In the genomic region with DNA sequence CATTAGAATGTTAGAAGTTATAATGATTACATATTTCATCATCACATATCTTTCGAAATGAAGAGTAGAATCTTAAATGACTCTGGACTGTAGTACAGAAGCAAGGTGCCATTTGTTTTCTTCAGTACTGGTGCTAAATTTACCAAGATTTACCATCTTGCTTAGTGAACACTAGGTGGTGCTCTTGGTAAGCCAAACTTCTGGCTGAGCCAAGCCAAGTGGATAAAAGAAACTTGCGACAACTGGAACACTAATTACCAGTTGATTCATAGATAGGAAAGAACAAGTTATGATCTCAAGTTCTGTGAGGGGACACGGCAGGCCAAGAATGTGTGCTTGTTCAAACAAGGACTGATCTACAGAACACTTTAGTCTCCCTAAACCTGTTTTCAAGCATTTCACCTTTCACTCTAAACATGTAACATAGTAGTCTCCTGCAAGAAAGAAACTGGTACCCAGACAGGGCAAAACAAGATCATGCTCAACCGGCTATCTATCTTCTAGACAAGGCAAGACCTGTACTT, we compare ENCODE assay signal across 8 cellular contexts. TPM values are rescaled to one million over a fixed set of nuclear protein-coding genes. Genes with fewer than 3 reads are reported as not detected.
DNase-seq lines count a peak whose midpoint lies in the region; ATAC-seq and TF ChIP-seq lines count a peak whose summit lies in the region.

No MANE protein-coding gene starts in this region.

- WGBS in mesenchymal stem cell, result 3% methylated on average over 3 of the region's 4 CpGs

- no peak overlapping the region for H3K27ac ChIP-seq in CD4-positive, alpha-beta T cell (ENCODE audit: low read depth, low read length)
- H3K27ac ChIP-seq in mesenchymal stem cell (ENCODE audit: low read length, poor library complexity, severe bottlenecking), result no peak overlapping the region

- no peak overlapping the region for H3K23ac ChIP-seq in mesenchymal stem cell (ENCODE audit: low read length in 2 of 2)

- POLR2A ChIA-PET in CD4-positive, alpha-beta T cell (lab: Charles Lee), result interaction anchor here (0.6 to 1.6 kb wide), 3 partner anchors 12 to 20 kb away, joined by 3 to 6 read pairs (median 3); partner anchors contain the start of genes EXOC8 and SPRTN
- POLR2A ChIA-PET in T-cell (lab: Charles Lee), result no interaction called here

- no peak overlapping the region for H2AK5ac ChIP-seq in mesenchymal stem cell (ENCODE audit: low read length, severe bottlenecking)

- peaks cover 19% of the 10 kb centered on the region for H3K79me1 ChIP-seq in mesenchymal stem cell (replicated peaks; ENCODE audit: low read length, poor library complexity, severe bottlenecking)

- no peak overlapping the region for H3K4me3 Mint-ChIP-seq in CD4-positive, alpha-beta T cell
- no peak overlapping the region for H3K4me3 Mint-ChIP-seq in T-cell
- H3K4me3 Mint-ChIP-seq in effector memory CD8-positive, alpha-beta T cell, result no peak overlapping the region

- no peaks in the 10 kb centered on the region for H3K27me3 Mint-ChIP-seq in CD4-positive, alpha-beta T cell
- H3K27me3 Mint-ChIP-seq in T-cell, result no peaks in the 10 kb centered on the region
- no peaks in the 10 kb centered on the region for H3K27me3 Mint-ChIP-seq in effector memory CD8-positive, alpha-beta T cell

- no peaks in the 10 kb centered on the region for H3K9me3 Mint-ChIP-seq in CD4-positive, alpha-beta T cell
- no peaks in the 10 kb centered on the region for H3K9me3 Mint-ChIP-seq in T-cell
- H3K9me3 Mint-ChIP-seq in effector memory CD8-positive, alpha-beta T cell, result no peaks in the 10 kb centered on the region

- intact Hi-C loops in CD4-positive, alpha-beta T cell (cut with DNase I, micrococcal nuclease), result loop anchor here (1.0 to 5.0 kb wide), 9 partner anchors 17 to 247 kb away; partner anchors contain the start of genes EGLN1 (in 1 of the 2) and TSNAX (in 1 of the 2)

- H3K4ac ChIP-seq in mesenchymal stem cell (ENCODE audit: low read depth in 1 of 2, low read length in 2 of 2), result no peak overlapping the region

- H3K4me1 ChIP-seq in mesenchymal stem cell (ENCODE audit: control insufficient read depth, insufficient read depth, low read depth, low read length), result no peaks in the 10 kb centered on the region

- no peaks in the 10 kb centered on the region for H3K9me3 ChIP-seq in CD4-positive, alpha-beta T cell (ENCODE audit: control insufficient read depth, low read length)
- no peaks in the 10 kb centered on the region for H3K9me3 ChIP-seq in mesenchymal stem cell (ENCODE audit: control insufficient read depth, low read length)

- H3K27me3 ChIP-seq in CD4-positive, alpha-beta T cell (ENCODE audit: control insufficient read depth, insufficient read depth, low read length), result no peaks in the 10 kb centered on the region
- H3K27me3 ChIP-seq in mesenchymal stem cell (ENCODE audit: control insufficient read depth in 1 of 2, insufficient read depth in 1 of 2, low read length in 2 of 2), result no peaks in the 10 kb centered on the region

- TF ChIP-seq CTCF in CD4-positive, alpha-beta T cell (IDR thresholded peaks at IDR 0.05), result peak; percentile 88

- ATAC-seq in CD4-positive, alpha-beta T cell (ENCODE audit: poor library complexity), result peak; percentile 91
- ATAC-seq in GM18519 (IDR thresholded peaks at IDR 0.05; ENCODE audit: low FRiP score, unreplicated experiment) (peak; percentile 75), HG02970 (IDR thresholded peaks at IDR 0.05; ENCODE audit: low FRiP score, unreplicated experiment) (peak; percentile 66), T-cell (replicated peaks in 1 of 4) (peak; percentile 77 to 88 (median 86))
- ATAC-seq in effector memory CD8-positive, alpha-beta T cell (replicated peaks), result peak; percentile 87

- no peak overlapping the region for H2BK15ac ChIP-seq in mesenchymal stem cell (ENCODE audit: low read depth, poor library complexity, severe bottlenecking)

- CTCF ChIA-PET in CD4-positive, alpha-beta T cell (lab: Charles Lee), result interaction anchor here (1.0 to 1.5 kb wide), 4 partner anchors 20 to 244 kb away, joined by 3 to 4 read pairs (median 4); partner anchors contain the start of genes EXOC8 and SPRTN
- CTCF ChIA-PET in T-cell (lab: Charles Lee), result interaction anchor here (0.6 to 2.0 kb wide), 11 partner anchors 9 to 248 kb away, joined by 3 to 9 read pairs (median 5); no protein-coding TSS in a partner anchor

- peaks cover 7% of the 10 kb centered on the region for H3K4me1 Mint-ChIP-seq in CD4-positive, alpha-beta T cell (ENCODE audit: low read depth)
- H3K4me1 Mint-ChIP-seq in T-cell, result peaks cover 7 to 8% (median 8%) of the 10 kb centered on the region in 3 donors
- H3K4me1 Mint-ChIP-seq in effector memory CD8-positive, alpha-beta T cell (ENCODE audit: low read depth in 2 of 2), result peaks cover 3 to 15% of the 10 kb centered on the region in 2 donors

- peaks cover 27% of the 10 kb centered on the region for H3K36me3 Mint-ChIP-seq in CD4-positive, alpha-beta T cell (ENCODE audit: low read depth)
- H3K36me3 Mint-ChIP-seq in T-cell, result peaks cover 7% of the 10 kb centered on the region
- peaks cover 25% of the 10 kb centered on the region for H3K36me3 Mint-ChIP-seq in effector memory CD8-positive, alpha-beta T cell (ENCODE audit: insufficient read depth)

- H3K4me3 ChIP-seq in mesenchymal stem cell (ENCODE audit: insufficient read depth in 1 of 2, low read depth in 1 of 2, low read length in 2 of 2), result no peak overlapping the region

- no peak overlapping the region for H4K8ac ChIP-seq in mesenchymal stem cell (ENCODE audit: low read length)

- no peak overlapping the region for H2BK120ac ChIP-seq in mesenchymal stem cell (ENCODE audit: low read depth, low read length)

- peak overlapping the region; percentile 51 for H3K27ac Mint-ChIP-seq in CD4-positive, alpha-beta T cell
- H3K27ac Mint-ChIP-seq in T-cell, result peak overlapping the region; percentile 27 to 73
- no peak overlapping the region for H3K27ac Mint-ChIP-seq in effector memory CD8-positive, alpha-beta T cell

- no peak overlapping the region for H2AFZ ChIP-seq in mesenchymal stem cell (ENCODE audit: low read depth, low read length)

- H2BK12ac ChIP-seq in mesenchymal stem cell (ENCODE audit: low read length in 2 of 2), result no peak overlapping the region

- peak overlapping the region; percentile 37 for H3K9ac ChIP-seq in mesenchymal stem cell (ENCODE audit: low read length)

- DNase-seq in CD4-positive, alpha-beta T cell, result peak in 3 of 10 experiments; percentile 19 to 25 (median 21)
- peak; percentile 54 for DNase-seq in NCI-H146 treated with DMSO at 0.1 percent for 48 hours (lab: John Stamatoyannopoulos, UW; ENCODE audit: unreplicated experiment)
- DNase-seq in T-cell, result peak in 18 of 34 experiments; percentile 7 to 42 (median 21)
- peak; percentile 27 to 31 (median 29) for DNase-seq in effector memory CD8-positive, alpha-beta T cell
- DNase-seq in mesenchymal stem cell, result peak; percentile 78
- DNase-seq in ureter (ENCODE audit: low spot score), result peak; percentile 61

- no peak overlapping the region for H3K14ac ChIP-seq in mesenchymal stem cell (ENCODE audit: low read length in 2 of 2)

- peaks cover 3 to 16% of the 10 kb centered on the region in 2 experiments for H3K36me3 ChIP-seq in mesenchymal stem cell (ENCODE audit: control insufficient read depth in 1 of 2, insufficient read depth in 2 of 2, low read depth in 1 of 2, low read length in 2 of 2)

- no peak overlapping the region for H3K18ac ChIP-seq in mesenchymal stem cell (ENCODE audit: low read depth in 1 of 2, low read length in 2 of 2)

- no peak overlapping the region for H3K4me2 ChIP-seq in mesenchymal stem cell (ENCODE audit: low read length, poor library complexity, severe bottlenecking)

- H2BK5ac ChIP-seq in mesenchymal stem cell (ENCODE audit: low read depth, low read length, poor library complexity, severe bottlenecking), result no peak overlapping the region

- H4K91ac ChIP-seq in mesenchymal stem cell (ENCODE audit: low read length), result no peak overlapping the region

RNA-seq across cellular contexts. Expression of gene SPRTN, which starts 19.8 kb away (rescaled TPM):
- total RNA-seq in CD4-positive, alpha-beta T cell, result 10 to 100 TPM; 27.7 to 30.9 TPM
- total RNA-seq in T-cell, result 10 to 100 TPM; 12.6 to 28.9 (median 18.2) TPM
- 14.0 TPM for polyA plus RNA-seq in mesenchymal stem cell (2013, experiment 1 of 2)
- 11.6 TPM for polyA plus RNA-seq in mesenchymal stem cell (2013, experiment 2 of 2)
- total RNA-seq in ureter, result 10.9 TPM

RNA-seq across cellular contexts. Expression of gene EXOC8, which starts 20.2 kb away (rescaled TPM):
- 10 to 100 TPM; 28.0 to 31.9 TPM for total RNA-seq in CD4-positive, alpha-beta T cell
- 10 to 100 TPM; 27.3 to 34.9 (median 30.6) TPM for total RNA-seq in T-cell
- 4.7 TPM for polyA plus RNA-seq in mesenchymal stem cell (2013, experiment 1 of 2)
- 4.8 TPM for polyA plus RNA-seq in mesenchymal stem cell (2013, experiment 2 of 2)
- total RNA-seq in ureter, result 13.3 TPM

Comparison
In these comparisons a context has a peak if more than half of its experiments do, and no peak if none do; other contexts are left out.
1. H3K27ac Mint-ChIP-seq: peak in CD4-positive, alpha-beta T cell (single experiment) and T-cell (2 of 2); none in effector memory CD8-positive, alpha-beta T cell (0 of 2).
2. Peak in every context shown above with its lines, with median percentiles within 50 percentile points of each other: ATAC-seq.